In the genomic region with DNA sequence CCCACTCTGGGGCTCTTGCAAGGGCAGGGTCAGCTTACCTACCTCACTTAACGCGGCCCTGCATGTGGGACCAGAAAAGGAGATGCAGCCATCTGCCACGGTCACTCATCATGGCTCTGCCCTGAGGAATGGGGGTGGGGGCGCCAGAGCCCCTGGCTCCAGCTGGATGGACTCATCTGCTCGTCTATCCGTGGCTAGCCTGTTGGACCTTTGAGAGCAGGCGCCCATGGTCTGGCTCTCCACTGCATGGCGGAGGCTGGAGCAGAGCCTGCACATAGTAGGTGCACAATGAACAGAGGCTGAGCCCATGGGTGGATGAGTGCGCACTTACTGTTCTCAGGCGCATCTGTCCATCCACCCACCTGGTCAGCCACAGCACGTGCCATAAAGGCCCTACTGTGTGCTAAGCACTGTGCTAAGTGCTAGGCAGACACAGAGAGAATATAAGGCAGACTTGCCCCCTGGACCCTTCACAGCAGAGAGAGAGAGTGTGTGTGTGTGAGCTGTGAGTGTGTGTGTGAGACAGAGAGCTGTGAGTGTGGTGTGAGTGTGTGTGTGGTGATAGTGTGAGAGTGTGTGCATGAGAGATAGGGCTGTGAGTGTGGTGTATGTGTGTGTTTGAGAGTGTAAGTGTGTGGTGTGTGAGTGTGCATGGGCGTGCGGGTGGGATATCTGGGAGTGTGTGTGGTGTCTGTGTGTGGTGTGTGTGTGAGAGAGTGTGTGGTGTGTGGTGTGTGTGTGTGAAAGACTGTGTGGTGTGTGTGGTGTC, we compare ENCODE assay signal across 2 cellular contexts.
TF ChIP-seq lines count a peak whose summit lies in the region.

No MANE protein-coding gene starts in this region.

TF ChIP-seq in IMR-90, 13 proteins besides CTCF, POLR2A, EP300 and RAD21:
- no peak for TF ChIP-seq BHLHE40 (IDR thresholded peaks at IDR 0.05; ENCODE audit: low read depth, low read length)
- TF ChIP-seq, protein P1, sequence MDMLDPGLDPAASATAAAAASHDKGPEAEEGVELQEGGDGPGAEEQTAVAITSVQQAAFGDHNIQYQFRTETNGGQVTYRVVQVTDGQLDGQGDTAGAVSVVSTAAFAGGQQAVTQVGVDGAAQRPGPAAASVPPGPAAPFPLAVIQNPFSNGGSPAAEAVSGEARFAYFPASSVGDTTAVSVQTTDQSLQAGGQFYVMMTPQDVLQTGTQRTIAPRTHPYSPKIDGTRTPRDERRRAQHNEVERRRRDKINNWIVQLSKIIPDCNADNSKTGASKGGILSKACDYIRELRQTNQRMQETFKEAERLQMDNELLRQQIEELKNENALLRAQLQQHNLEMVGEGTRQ (IDR thresholded peaks at IDR 0.05; ENCODE audit: low read depth, low read length) = no peak
- TF ChIP-seq FOS (IDR thresholded peaks at IDR 0.05; ENCODE audit: low read depth, low read length) = no peak
- no peak for TF ChIP-seq MAFK (IDR thresholded peaks at IDR 0.05; ENCODE audit: low read depth, low read length)
- TF ChIP-seq MAZ (IDR thresholded peaks at IDR 0.05; ENCODE audit: borderline replicate concordance, low read depth, low read length) = no peak
- TF ChIP-seq, protein P2, sequence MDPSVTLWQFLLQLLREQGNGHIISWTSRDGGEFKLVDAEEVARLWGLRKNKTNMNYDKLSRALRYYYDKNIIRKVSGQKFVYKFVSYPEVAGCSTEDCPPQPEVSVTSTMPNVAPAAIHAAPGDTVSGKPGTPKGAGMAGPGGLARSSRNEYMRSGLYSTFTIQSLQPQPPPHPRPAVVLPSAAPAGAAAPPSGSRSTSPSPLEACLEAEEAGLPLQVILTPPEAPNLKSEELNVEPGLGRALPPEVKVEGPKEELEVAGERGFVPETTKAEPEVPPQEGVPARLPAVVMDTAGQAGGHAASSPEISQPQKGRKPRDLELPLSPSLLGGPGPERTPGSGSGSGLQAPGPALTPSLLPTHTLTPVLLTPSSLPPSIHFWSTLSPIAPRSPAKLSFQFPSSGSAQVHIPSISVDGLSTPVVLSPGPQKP (IDR thresholded peaks at IDR 0.05; ENCODE audit: borderline replicate concordance, low read depth, low read length) = no peak
- no peak for TF ChIP-seq RCOR1 (IDR thresholded peaks at IDR 0.05; ENCODE audit: insufficient replicate concordance, low read length)
- no peak for TF ChIP-seq SMC3 (IDR thresholded peaks at IDR 0.05; ENCODE audit: low read depth, low read length)
- no peak for TF ChIP-seq CEBPB (IDR thresholded peaks at IDR 0.05; ENCODE audit: low read depth, low read length)
- TF ChIP-seq CHD1 (IDR thresholded peaks at IDR 0.05; ENCODE audit: low read depth, low read length) = no peak
- no peak for TF ChIP-seq MXI1 (IDR thresholded peaks at IDR 0.05; ENCODE audit: borderline replicate concordance, low read depth, low read length)
- no peak for TF ChIP-seq RFX5 (IDR thresholded peaks at IDR 0.05; ENCODE audit: low read depth, low read length)

TF ChIP-seq in K562, 482 proteins besides CTCF, POLR2A, EP300 and RAD21:
- TF ChIP-seq BHLHE40 (IDR thresholded peaks at IDR 0.05; ENCODE audit: low read length) (peak; percentile 43), BMI1 (IDR thresholded peaks at IDR 0.05; ENCODE audit: low read length) (no peak), FOXJ3 (CRISPR knock-in tag; IDR thresholded peaks at IDR 0.05) (no peak), STAG1 (CRISPR knock-in tag; IDR thresholded peaks at IDR 0.05; ENCODE audit: borderline replicate concordance) (no peak), ZKSCAN1 (IDR thresholded peaks at IDR 0.05; ENCODE audit: low read depth, low read length) (peak; percentile 99)
- TF ChIP-seq, protein P3, sequence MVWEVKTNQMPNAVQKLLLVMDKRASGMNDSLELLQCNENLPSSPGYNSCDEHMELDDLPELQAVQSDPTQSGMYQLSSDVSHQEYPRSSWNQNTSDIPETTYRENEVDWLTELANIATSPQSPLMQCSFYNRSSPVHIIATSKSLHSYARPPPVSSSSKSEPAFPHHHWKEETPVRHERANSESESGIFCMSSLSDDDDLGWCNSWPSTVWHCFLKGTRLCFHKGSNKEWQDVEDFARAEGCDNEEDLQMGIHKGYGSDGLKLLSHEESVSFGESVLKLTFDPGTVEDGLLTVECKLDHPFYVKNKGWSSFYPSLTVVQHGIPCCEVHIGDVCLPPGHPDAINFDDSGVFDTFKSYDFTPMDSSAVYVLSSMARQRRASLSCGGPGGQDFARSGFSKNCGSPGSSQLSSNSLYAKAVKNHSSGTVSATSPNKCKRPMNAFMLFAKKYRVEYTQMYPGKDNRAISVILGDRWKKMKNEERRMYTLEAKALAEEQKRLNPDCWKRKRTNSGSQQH (CRISPR knock-in tag; IDR thresholded peaks at IDR 0.05) = 0 out of 2 replicates have a peak, but pooled peaks have one; percentile 7
- TF ChIP-seq, protein P2 (CRISPR knock-in tag; IDR thresholded peaks at IDR 0.05) = no peak
- TF ChIP-seq, protein P4, sequence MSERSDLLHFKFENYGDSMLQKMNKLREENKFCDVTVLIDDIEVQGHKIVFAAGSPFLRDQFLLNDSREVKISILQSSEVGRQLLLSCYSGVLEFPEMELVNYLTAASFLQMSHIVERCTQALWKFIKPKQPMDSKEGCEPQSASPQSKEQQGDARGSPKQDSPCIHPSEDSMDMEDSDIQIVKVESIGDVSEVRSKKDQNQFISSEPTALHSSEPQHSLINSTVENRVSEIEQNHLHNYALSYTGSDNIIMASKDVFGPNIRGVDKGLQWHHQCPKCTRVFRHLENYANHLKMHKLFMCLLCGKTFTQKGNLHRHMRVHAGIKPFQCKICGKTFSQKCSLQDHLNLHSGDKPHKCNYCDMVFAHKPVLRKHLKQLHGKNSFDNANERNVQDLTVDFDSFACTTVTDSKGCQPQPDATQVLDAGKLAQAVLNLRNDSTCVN (CRISPR knock-in tag; IDR thresholded peaks at IDR 0.05) = 0 out of 2 replicates have a peak, but pooled peaks have one; percentile 11
